In genomic region chr1:26922901-26923300, GRCh38 we compare ENCODE assay signal across 9 cellular contexts. TPM values are rescaled to one million over a fixed set of nuclear protein-coding genes. Genes with fewer than 3 reads are reported as not detected.
DNase-seq lines count a peak whose midpoint lies in the region; ATAC-seq and TF ChIP-seq lines count a peak whose summit lies in the region.
"Had no signal": no experiment of that assay in that cellular context is flagged by ENCODE, and none has a peak within 500 bp of the region (broad histone marks: within the 10 kb centered on the region; RNA-seq: fewer than 3 reads in every experiment).

No MANE protein-coding gene starts in this region.

- H3K9ac ChIP-seq in Loucy (ENCODE audit: low read depth, low read length, poor library complexity, severe bottlenecking) (peak overlapping the region; percentile 92), colonic mucosa (ENCODE audit: low read depth in 2 of 2, low read length in 2 of 2) (no peak overlapping the region)

- H3K9me3 ChIP-seq in CD4-positive, alpha-beta T cell (ENCODE audit: control insufficient read depth, low read length), result no peaks in the 10 kb centered on the region
- H3K9me3 ChIP-seq in Loucy (ENCODE audit: insufficient read depth, low read depth, low read length), result no peaks in the 10 kb centered on the region
- H3K9me3 ChIP-seq in colonic mucosa, result no peaks in the 10 kb centered on the region

- no peak for DNase-seq in CD4-positive, alpha-beta T cell
- no peak for DNase-seq in colonic mucosa
- DNase-seq in natural killer cell, result no peak
- no peak for DNase-seq in AML-193 (lab: John Stamatoyannopoulos, UW)
- no peak for DNase-seq in stimulated activated CD4-positive, alpha-beta T cell treated with anti-CD3 and anti-CD28 coated beads, Interleukin-12 subunit alpha, Interleukin-12 subunit beta, amount 100 ng/mL, for 4 hours
- no peak for DNase-seq in COLO829 (ENCODE audit: low spot score)

- peak overlapping the region; percentile 91 for H3K4me3 Mint-ChIP-seq in CD4-positive, alpha-beta T cell
- H3K4me3 Mint-ChIP-seq in natural killer cell, result peak overlapping the region; percentile 97

- H3K4me2 ChIP-seq in Loucy (ENCODE audit: low read depth, low read length, poor library complexity, severe bottlenecking), result peak overlapping the region; percentile 99

- peaks cover 40% of the 10 kb centered on the region for H3K4me1 Mint-ChIP-seq in CD4-positive, alpha-beta T cell (ENCODE audit: low read depth)
- H3K4me1 Mint-ChIP-seq in natural killer cell, result peaks cover 35 to 39% of the 10 kb centered on the region in 2 donors

- H3K4me1 ChIP-seq in Loucy (ENCODE audit: insufficient read depth, low read length, poor library complexity, severe bottlenecking) (peaks cover 40% of the 10 kb centered on the region), colonic mucosa (no peaks in the 10 kb centered on the region)

- no peaks in the 10 kb centered on the region for H3K27me3 Mint-ChIP-seq in CD4-positive, alpha-beta T cell
- H3K27me3 Mint-ChIP-seq in natural killer cell (ENCODE audit: low read depth in 2 of 2), result no peaks in the 10 kb centered on the region

- H3K79me2 ChIP-seq in Loucy (ENCODE audit: insufficient read depth, low read length), result peaks cover 48% of the 10 kb centered on the region

- H3K27me3 ChIP-seq in CD4-positive, alpha-beta T cell (ENCODE audit: control insufficient read depth, insufficient read depth, low read length), result no peaks in the 10 kb centered on the region
- H3K27me3 ChIP-seq in Loucy (ENCODE audit: insufficient read depth, low read length, poor library complexity, severe bottlenecking) (no peaks in the 10 kb centered on the region), colonic mucosa (no peaks in the 10 kb centered on the region)

- H3K36me3 Mint-ChIP-seq in CD4-positive, alpha-beta T cell (ENCODE audit: low read depth), result peaks cover 51% of the 10 kb centered on the region
- H3K36me3 Mint-ChIP-seq in natural killer cell, result no peaks in the 10 kb centered on the region

- ATAC-seq in CD4-positive, alpha-beta T cell (ENCODE audit: poor library complexity), result no peak
- ATAC-seq in natural killer cell, result no peak
- no peak for ATAC-seq in activated CD4-positive, CD25-positive, alpha-beta regulatory T cell treated with anti-CD3 and anti-CD28 coated beads, Interleukin-2, amount 50 U/mL, for 24 hours

- CTCF ChIA-PET in CD4-positive, alpha-beta T cell (lab: Charles Lee), result no interaction called here

- H3K36me3 ChIP-seq in Loucy (ENCODE audit: insufficient read depth, low read length), result peaks cover 19% of the 10 kb centered on the region; the same call in 1 of the 2 replicates
- no peaks in the 10 kb centered on the region for H3K36me3 ChIP-seq in colonic mucosa

- intact Hi-C loops in CD4-positive, alpha-beta T cell (cut with DNase I, micrococcal nuclease), result loop anchor here in 1 of 2 experiments (1.0 to 5.0 kb wide), 2 partner anchors 23 to 309 kb away; partner anchors contain the start of genes GPATCH3 and WDTC1
- intact Hi-C loops in colonic mucosa (cut with DNase I), result no loop called here
- intact Hi-C loops in natural killer cell (cut with micrococcal nuclease), result no loop called here

- H3K9me3 Mint-ChIP-seq in CD4-positive, alpha-beta T cell, result no peaks in the 10 kb centered on the region
- no peaks in the 10 kb centered on the region for H3K9me3 Mint-ChIP-seq in natural killer cell

- H3K4me3 ChIP-seq in Loucy (ENCODE audit: low read length, poor library complexity, severe bottlenecking) (peak overlapping the region; percentile 92), colonic mucosa (peak overlapping the region; percentile 92)

- no peaks in the 10 kb centered on the region for H3F3A ChIP-seq in Loucy (ENCODE audit: low read depth)

- peak overlapping the region; percentile 90 for H3K27ac Mint-ChIP-seq in CD4-positive, alpha-beta T cell
- peak overlapping the region; percentile 93 to 97 for H3K27ac Mint-ChIP-seq in natural killer cell

- no peak for TF ChIP-seq CTCF in CD4-positive, alpha-beta T cell (IDR thresholded peaks at IDR 0.05)
- TF ChIP-seq CTCF in Loucy (conservative IDR thresholded peaks at IDR 0.05; ENCODE audit: low read length) (no peak), colonic mucosa (IDR thresholded peaks at IDR 0.05) (no peak), natural killer cell (IDR thresholded peaks at IDR 0.05) (no peak)

- H3K9me2 ChIP-seq in Loucy (replicated peaks; ENCODE audit: low read depth, low read length), result no peaks in the 10 kb centered on the region

- H4K20me1 ChIP-seq in Loucy (ENCODE audit: insufficient read depth, low read length, poor library complexity, severe bottlenecking), result peaks cover 31% of the 10 kb centered on the region

- no peak overlapping the region for H2AFZ ChIP-seq in Loucy (ENCODE audit: low read length)

- no peak overlapping the region for H3K27ac ChIP-seq in CD4-positive, alpha-beta T cell (ENCODE audit: low read depth, low read length)
- no peak overlapping the region for H3K27ac ChIP-seq in colonic mucosa

- POLR2A ChIA-PET in CD4-positive, alpha-beta T cell (lab: Charles Lee), result no interaction called here

RNA-seq across cellular contexts. Expression of gene NUDC, which starts 1.4 kb away (rescaled TPM):
- 10 to 100 TPM; 43.0 to 44.6 TPM for total RNA-seq in CD4-positive, alpha-beta T cell
- total RNA-seq in colonic mucosa, result 10 to 100 TPM; 37.9 to 92.5 TPM
- total RNA-seq in natural killer cell, result 10 to 100 TPM; 43.6 to 46.6 (median 43.7) TPM

RNA-seq across cellular contexts. Expression of gene NR0B2, which starts 9.1 kb away (rescaled TPM):
- not detected for total RNA-seq in CD4-positive, alpha-beta T cell
- total RNA-seq in colonic mucosa (1 to 10 TPM in 1 of 2 donors, under 1 TPM in 1; 0.64 to 1.8 TPM), natural killer cell (not detected)
- total RNA-seq: dermis blood vessel endothelial cell had no signal

RNA-seq across cellular contexts. Expression of gene GPATCH3, which starts 22.6 kb away (rescaled TPM):
- 10 to 100 TPM; 30.2 to 32.4 TPM for total RNA-seq in CD4-positive, alpha-beta T cell
- total RNA-seq in colonic mucosa, result 10 to 100 TPM; 13.9 to 14.4 TPM
- 10 to 100 TPM; 25.5 to 41.3 (median 34.6) TPM for total RNA-seq in natural killer cell

RNA-seq across cellular contexts. Expression of gene GPN2, which starts 32.8 kb away (rescaled TPM):
- total RNA-seq in CD4-positive, alpha-beta T cell, result 10 to 100 TPM; 42.0 to 44.4 TPM
- total RNA-seq in colonic mucosa (10 to 100 TPM; 32.4 to 36.2 TPM), natural killer cell (10 to 100 TPM; 32.4 to 42.6 (median 37.9) TPM)

RNA-seq across cellular contexts. Expression of gene KDF1, which starts 37.4 kb away (rescaled TPM):
- total RNA-seq in CD4-positive, alpha-beta T cell, result 1 to 10 TPM in 1 of 2 experiments, under 1 TPM in 1; 0.95 to 1.2 TPM
- total RNA-seq in colonic mucosa (10 to 100 TPM; 23.2 to 27.3 TPM), natural killer cell (under 1 TPM in 2 of 3 donors, not detected in 1; 0.20 to 0.52 TPM)
- total RNA-seq: dermis blood vessel endothelial cell had no signal
